ENCODE assay signal across 16 cellular contexts in the genomic region with DNA sequence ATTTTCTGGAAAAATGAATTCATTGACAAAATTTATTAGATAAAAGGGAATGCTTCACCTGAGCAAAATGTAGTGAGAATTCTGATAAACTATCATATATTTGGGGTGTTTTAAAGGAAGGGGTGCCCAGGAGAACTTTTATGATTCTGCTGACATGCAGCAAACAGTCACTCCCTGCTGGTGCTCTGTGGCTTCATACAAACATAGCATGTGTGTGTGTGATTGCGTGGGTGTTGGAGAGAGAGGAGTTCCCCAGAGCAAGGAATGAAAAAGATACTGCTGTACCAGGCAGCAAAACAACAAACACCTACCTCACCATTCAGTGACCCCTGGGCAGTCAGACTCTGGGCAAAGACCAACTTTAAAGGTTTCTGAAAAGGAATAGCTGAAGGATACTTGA.
"Had no signal": no experiment of that assay in that cellular context is flagged by ENCODE, and none has a peak within 500 bp of the region (broad histone marks: within the 10 kb centered on the region; RNA-seq: fewer than 3 reads in every experiment).

No MANE protein-coding gene starts in this region.

- H3K9me3 ChIP-seq: sigmoid colon had no signal

- H3K4me3 ChIP-seq: lung, sigmoid colon, spleen had no signal

- H3K4me1 ChIP-seq: spleen had no signal

- DNase-seq: activated CD4-positive, alpha-beta T cell treated with anti-CD3 and anti-CD28 coated beads, Interleukin-2, amount 10 ng/mL, durations not matched to agents 24 days and 14 days; activated CD8-positive, alpha-beta T cell treated with anti-CD3 and anti-CD28 coated beads for 36 hours; activated naive CD4-positive, alpha-beta T cell treated with Interleukin-2 at 50 U/mL for 16 hours; activated naive CD8-positive, alpha-beta T cell treated with anti-CD3 and anti-CD28 coated beads, Interleukin-2, amount 10 ng/mL, durations not matched to agents 7 days and 5 days; activated T-cell treated with anti-CD3 and anti-CD28 coated beads, Interleukin-2, amount 50 U/mL, for 1 hour; cortex of kidney; head of caudate nucleus; midbrain; nephron progenitor cell; nucleus accumbens; sigmoid colon; spleen; stimulated activated CD8-positive, alpha-beta memory T cell treated with anti-CD3 and anti-CD28 coated beads, Interleukin-4, amount 100 ng/mL, for 48 hours; stimulated activated naive CD4-positive, alpha-beta T cell; T1000 had no signal

- H3K36me3 ChIP-seq: sigmoid colon, spleen had no signal

- H3K27ac ChIP-seq: sigmoid colon, spleen had no signal

- ATAC-seq: activated CD8-positive, alpha-beta T cell treated with anti-CD3 and anti-CD28 coated beads for 36 hours had no signal
